ENCODE assay signal across 1 cellular context in genomic region chr12:56258068-56258819, GRCh38.
A peak's percentile ranks its signal among the peaks of the same experiment; 100 is the strongest.
TF ChIP-seq lines count a peak whose summit lies in the region.

Gene ANKRD52, minus strand, starts transcription at chr12:56258384. Its CDS starts 115 bp downstream, at chr12:56258269.

TF ChIP-seq in HepG2, 621 proteins besides CTCF, POLR2A, EP300 and RAD21 (continued from another document and continues in another):
- TF ChIP-seq ZKSCAN8 (CRISPR knock-in tag; IDR thresholded peaks at IDR 0.05; ENCODE audit: borderline replicate concordance) (no peak), HMG20B (CRISPR knock-in tag; conservative IDR thresholded peaks at IDR 0.05) (no peak), KMT2A (CRISPR knock-in tag; IDR thresholded peaks at IDR 0.05) (0 out of 2 replicates have a peak, but pooled peaks have one; percentile 37), REXO4 (CRISPR knock-in tag; IDR thresholded peaks at IDR 0.05; ENCODE audit: borderline replicate concordance) (0 out of 2 replicates have a peak, but pooled peaks have one; percentile 65), CERS6 (CRISPR knock-in tag; IDR thresholded peaks at IDR 0.05) (no peak), HINFP (CRISPR knock-in tag; IDR thresholded peaks at IDR 0.05; ENCODE audit: low read depth) (no peak), SOX13 (IDR thresholded peaks at IDR 0.05) (peak; percentile 14; the same call in 1 of the 2 replicates), SOX13 (CRISPR knock-in tag; conservative IDR thresholded peaks at IDR 0.05 in 1 of 2, IDR thresholded peaks at IDR 0.05 in 1 of 2) (no peak), ZHX2 (IDR thresholded peaks at IDR 0.05; ENCODE audit: low read depth) (no peak), ZHX2 (CRISPR knock-in tag; IDR thresholded peaks at IDR 0.05; ENCODE audit: borderline replicate concordance) (peak; percentile 66; the same call in 1 of the 2 replicates), ASH2L (IDR thresholded peaks at IDR 0.05; ENCODE audit: insufficient read length, low read depth, low read length) (peak; percentile 79), ZBTB43 (CRISPR knock-in tag; conservative IDR thresholded peaks at IDR 0.05) (peak; percentile 63; the same call in 1 of the 2 replicates), HES4 (CRISPR knock-in tag; IDR thresholded peaks at IDR 0.05; ENCODE audit: borderline replicate concordance) (peak; percentile 86), RBM22 (optimal IDR thresholded peaks at IDR 0.05; ENCODE audit: low read length) (no peak), KAT7 (CRISPR knock-in tag; IDR thresholded peaks at IDR 0.05; ENCODE audit: borderline replicate concordance) (peak; percentile 55; the same call in 1 of the 2 replicates), GPBP1L1 (CRISPR knock-in tag; IDR thresholded peaks at IDR 0.05) (no peak), ZNF12 (CRISPR knock-in tag; IDR thresholded peaks at IDR 0.05) (no peak), ZNF281 (CRISPR knock-in tag; IDR thresholded peaks at IDR 0.05; ENCODE audit: borderline replicate concordance) (peak; percentile 60; the same call in 1 of the 2 replicates), ZNF501 (CRISPR knock-in tag; IDR thresholded peaks at IDR 0.05) (peak; percentile 14; the same call in 1 of the 2 replicates), HOXD1 (CRISPR knock-in tag; IDR thresholded peaks at IDR 0.05) (0 out of 2 replicates have a peak, but pooled peaks have one; percentile 24), MTA3 (CRISPR knock-in tag; IDR thresholded peaks at IDR 0.05) (no peak), ZNF136 (CRISPR knock-in tag; IDR thresholded peaks at IDR 0.05; ENCODE audit: low read depth) (no peak), ZNF773 (CRISPR knock-in tag; IDR thresholded peaks at IDR 0.05; ENCODE audit: borderline replicate concordance) (peak; percentile 55; the same call in 1 of the 2 replicates), ZNF710 (CRISPR knock-in tag; IDR thresholded peaks at IDR 0.05; ENCODE audit: borderline replicate concordance) (0 out of 2 replicates have a peak, but pooled peaks have one; percentile 18), PHF5A (CRISPR knock-in tag; IDR thresholded peaks at IDR 0.05; ENCODE audit: low read depth, unreplicated experiment) (no peak), AFF4 (CRISPR knock-in tag; IDR thresholded peaks at IDR 0.05) (no peak), MAFK (conservative IDR thresholded peaks at IDR 0.05 in 1 of 2, IDR thresholded peaks at IDR 0.05 in 1 of 2; ENCODE audit: low read length in 2 of 2) (no peak), ZNF879 (CRISPR knock-in tag; IDR thresholded peaks at IDR 0.05) (peak; percentile 77; the same call in 1 of the 2 replicates), ZNF709 (CRISPR knock-in tag; IDR thresholded peaks at IDR 0.05) (no peak; the same call in 1 of the 2 replicates), ZBTB44 (CRISPR knock-in tag; IDR thresholded peaks at IDR 0.05) (no peak), MTF2 (CRISPR knock-in tag; IDR thresholded peaks at IDR 0.05; ENCODE audit: borderline replicate concordance) (no peak), WIZ (CRISPR knock-in tag; IDR thresholded peaks at IDR 0.05) (0 out of 2 replicates have a peak, but pooled peaks have one; percentile 44)
